In genomic region chr9:109192732-109193361, GRCh38 we compare ENCODE assay signal across 8 cellular contexts. TPM values are rescaled to one million over a fixed set of nuclear protein-coding genes. Genes with fewer than 3 reads are reported as not detected.
DNase-seq lines count a peak whose midpoint lies in the region; ATAC-seq and TF ChIP-seq lines count a peak whose summit lies in the region.
"Had no signal": no experiment of that assay in that cellular context is flagged by ENCODE, and none has a peak within 500 bp of the region (broad histone marks: within the 10 kb centered on the region; RNA-seq: fewer than 3 reads in every experiment).

No MANE protein-coding gene starts in this region.

- no peak overlapping the region for H3K27ac ChIP-seq in ovary
- H3K27ac ChIP-seq in vagina = no peak overlapping the region
- H3K27ac ChIP-seq: uterus had no signal

- intact Hi-C loops in ovary (cut with DNase I) = loop anchor here in 2 of 4 donors (2.0 kb wide), 1 partner anchor 128 kb away; the partner anchor contains the start of gene EPB41L4B (in 2 of the 2)
- intact Hi-C loops in vagina (cut with DNase I) = no loop called here

- H3K4me3 Mint-ChIP-seq in chondrocyte (ENCODE audit: unreplicated experiment) = no peak overlapping the region

- no peaks in the 10 kb centered on the region for H3K27me3 Mint-ChIP-seq in chondrocyte (ENCODE audit: low read depth)

- 44 to 57% (median 47%) methylated on average over 7 of the region's 7 CpGs for WGBS in ovary, 3 donors

- DNase-seq in NCI-H1694 (lab: John Stamatoyannopoulos, UW) (peak; percentile 37), chondrocyte (ENCODE audit: low spot score) (no peak), ovary (peak; percentile 57 to 78 (median 71)), vagina (ENCODE audit: extremely low spot score in 2 of 2) (no peak), NK-92 (lab: John Stamatoyannopoulos, UW; ENCODE audit: unreplicated experiment) (no peak)
- DNase-seq: uterus had no signal

- no peak for ATAC-seq in GM21367 (IDR thresholded peaks at IDR 0.05; ENCODE audit: unreplicated experiment)

- no peak for TF ChIP-seq EP300 in ovary (IDR thresholded peaks at IDR 0.05)

- H3K9me3 ChIP-seq in ovary = no peaks in the 10 kb centered on the region
- H3K9me3 ChIP-seq in vagina = no peaks in the 10 kb centered on the region
- H3K9me3 ChIP-seq: uterus had no signal

- TF ChIP-seq CTCF in GM12873 (IDR thresholded peaks at IDR 0.05; ENCODE audit: insufficient read depth, low read depth, low read length, missing control alignments) (peak; percentile 60), chondrocyte (IDR thresholded peaks at IDR 0.05) (peak; percentile 71), ovary (IDR thresholded peaks at IDR 0.05) (peak; percentile 31 to 41 (median 34)), vagina (IDR thresholded peaks at IDR 0.05) (no peak)

- H3K27me3 ChIP-seq in ovary = no peaks in the 10 kb centered on the region
- no peaks in the 10 kb centered on the region for H3K27me3 ChIP-seq in vagina
- H3K27me3 ChIP-seq: uterus had no signal

- H3K27ac Mint-ChIP-seq in chondrocyte (ENCODE audit: unreplicated experiment) = no peak overlapping the region

- H3K9me3 Mint-ChIP-seq in chondrocyte (ENCODE audit: low read depth) = no peaks in the 10 kb centered on the region

- no peaks in the 10 kb centered on the region for H3K4me1 Mint-ChIP-seq in chondrocyte (ENCODE audit: low read depth)

- H3K4me1 ChIP-seq in ovary (ENCODE audit: insufficient read depth) (no peaks in the 10 kb centered on the region), vagina (no peaks in the 10 kb centered on the region)
- H3K4me1 ChIP-seq: uterus had no signal

- TF ChIP-seq POLR2A in ovary (IDR thresholded peaks at IDR 0.05) (no peak), vagina (IDR thresholded peaks at IDR 0.05) (no peak)

- no peaks in the 10 kb centered on the region for H3K36me3 ChIP-seq in ovary
- no peaks in the 10 kb centered on the region for H3K36me3 ChIP-seq in vagina
- H3K36me3 ChIP-seq: uterus had no signal

- no peaks in the 10 kb centered on the region for H3K36me3 Mint-ChIP-seq in chondrocyte (ENCODE audit: low read depth)

- H3K4me3 ChIP-seq in ovary (no peak overlapping the region), vagina (no peak overlapping the region)
- H3K4me3 ChIP-seq: uterus had no signal

RNA-seq across cellular contexts. Expression of gene FRRS1L, which starts 25.8 kb away (rescaled TPM):
- total RNA-seq in chondrocyte (3.6 to 5.3 TPM (median 4.1 TPM) in 3 replicates), ovary (10 to 100 TPM in 6 of 7 donors, 1 to 10 TPM in 1; 8.3 to 49.8 (median 31.5) TPM), vagina (2.2 TPM)
- polyA plus RNA-seq in ovary = 10 to 100 TPM; 10.2 to 17.5 TPM

Comparison
In these comparisons a context has a peak if more than half of its experiments do, and no peak if none do; other contexts are left out.
1. CTCF ChIP-seq: peak in GM12873 (single experiment), chondrocyte (single experiment) and ovary (3 of 3); none in vagina (0 of 3).
2. DNase-seq: peak in NCI-H1694 (single experiment) and ovary (5 of 5); none in chondrocyte (single experiment), vagina (0 of 2) and NK-92 (single experiment).